In the genomic region with DNA sequence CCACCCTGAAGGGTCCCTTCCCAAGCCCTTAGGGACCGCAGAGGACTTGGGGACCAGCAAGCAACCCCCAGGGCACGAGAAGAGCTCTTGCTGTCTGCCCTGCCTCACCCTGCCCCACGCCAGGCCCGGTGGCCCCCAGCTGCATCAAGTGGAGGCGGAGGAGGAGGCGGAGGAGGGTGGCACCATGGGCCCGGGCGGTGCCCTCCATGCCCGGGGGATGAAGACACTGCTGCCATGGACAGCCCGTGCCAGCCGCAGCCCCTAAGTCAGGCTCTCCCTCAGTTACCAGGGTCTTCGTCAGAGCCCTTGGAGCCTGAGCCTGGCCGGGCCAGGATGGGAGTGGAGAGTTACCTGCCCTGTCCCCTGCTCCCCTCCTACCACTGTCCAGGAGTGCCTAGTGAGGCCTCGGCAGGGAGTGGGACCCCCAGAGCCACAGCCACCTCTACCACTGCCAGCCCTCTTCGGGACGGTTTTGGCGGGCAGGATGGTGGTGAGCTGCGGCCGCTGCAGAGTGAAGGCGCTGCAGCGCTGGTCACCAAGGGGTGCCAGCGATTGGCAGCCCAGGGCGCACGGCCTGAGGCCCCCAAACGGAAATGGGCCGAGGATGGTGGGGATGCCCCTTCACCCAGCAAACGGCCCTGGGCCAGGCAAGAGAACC, we compare ENCODE assay signal across 9 cellular contexts. TPM values are rescaled to one million over a fixed set of nuclear protein-coding genes. Genes with fewer than 3 reads are reported as not detected.
DNase-seq lines count a peak whose midpoint lies in the region; ATAC-seq and TF ChIP-seq lines count a peak whose summit lies in the region.
"Had no signal": no experiment of that assay in that cellular context is flagged by ENCODE, and none has a peak within 500 bp of the region (broad histone marks: within the 10 kb centered on the region; RNA-seq: fewer than 3 reads in every experiment).

No MANE protein-coding gene starts in this region.

- DNase-seq in activated CD8-positive, alpha-beta memory T cell treated with anti-CD3 and anti-CD28 coated beads, Interleukin-2, amount 10 ng/mL, durations not matched to agents 7 days and 5 days, result no peak
- no peak for DNase-seq in activated CD8-positive, alpha-beta memory T cell treated with anti-CD3 and anti-CD28 coated beads, Interleukin-2, amount 50 U/mL, for 4 hours
- DNase-seq in ascending aorta (ENCODE audit: low spot score in 2 of 2) (no peak), mucosa of gallbladder (ENCODE audit: low spot score) (no peak)
- DNase-seq: COR-L47 had no signal

- H3K4me1 ChIP-seq in ascending aorta, result peaks cover 40 to 54% of the 10 kb centered on the region in 2 donors
- peaks cover 32 to 65% (median 61%) of the 10 kb centered on the region in 4 donors for H3K4me1 ChIP-seq in liver (ENCODE audit: control insufficient read depth in 4 of 4, insufficient read depth in 4 of 4, low read length in 3 of 4)
- peaks cover 38% of the 10 kb centered on the region for H3K4me1 ChIP-seq in thymus (ENCODE audit: control insufficient read depth, insufficient read depth, low read length)

- peaks cover 71% of the 10 kb centered on the region for H3K4me1 Mint-ChIP-seq in activated CD8-positive, alpha-beta memory T cell treated with anti-CD3 and anti-CD28 coated beads, Interleukin-2, amount 10 ng/mL, durations not matched to agents 7 days and 5 days

- peak overlapping the region; percentile 87 for H3K27ac Mint-ChIP-seq in activated CD8-positive, alpha-beta memory T cell treated with anti-CD3 and anti-CD28 coated beads, Interleukin-2, amount 10 ng/mL, durations not matched to agents 7 days and 5 days

- CTCF ChIA-PET in activated CD8-positive, alpha-beta memory T cell treated with anti-CD3 and anti-CD28 coated beads, Interleukin-2, amount 10 ng/mL, durations not matched to agents 7 days and 5 days (lab: Charles Lee), result interaction anchor here (1.1 to 2.8 kb wide), 4 partner anchors 22 to 137 kb away, joined by 4 to 8 read pairs (median 4); partner anchors contain the start of genes COQ8B, ITPKC and RAB4B

- TF ChIP-seq CTCF in ascending aorta (IDR thresholded peaks at IDR 0.05) (no peak), liver (IDR thresholded peaks at IDR 0.05; ENCODE audit: low read depth, low read length, missing input control) (no peak)

- no peak for ATAC-seq in activated CD8-positive, alpha-beta memory T cell treated with anti-CD3 and anti-CD28 coated beads, Interleukin-2, amount 10 ng/mL, durations not matched to agents 7 days and 5 days
- no peak for ATAC-seq in GM19035 (IDR thresholded peaks at IDR 0.05; ENCODE audit: unreplicated experiment)
- no peak for ATAC-seq in HG02610 (IDR thresholded peaks at IDR 0.05; ENCODE audit: unreplicated experiment)

- H3K36me3 Mint-ChIP-seq in activated CD8-positive, alpha-beta memory T cell treated with anti-CD3 and anti-CD28 coated beads, Interleukin-2, amount 10 ng/mL, durations not matched to agents 7 days and 5 days, result peaks cover 37% of the 10 kb centered on the region

- no peaks in the 10 kb centered on the region for H3K27me3 Mint-ChIP-seq in activated CD8-positive, alpha-beta memory T cell treated with anti-CD3 and anti-CD28 coated beads, Interleukin-2, amount 10 ng/mL, durations not matched to agents 7 days and 5 days

- peak overlapping the region; percentile 95 for H3K4me3 Mint-ChIP-seq in activated CD8-positive, alpha-beta memory T cell treated with anti-CD3 and anti-CD28 coated beads, Interleukin-2, amount 10 ng/mL, durations not matched to agents 7 days and 5 days

- no peak overlapping the region for H3K9ac ChIP-seq in liver (ENCODE audit: low read depth in 1 of 2, low read length in 2 of 2)

- H3K36me3 ChIP-seq in ascending aorta, result peaks cover 8 to 12% of the 10 kb centered on the region in 2 donors
- peaks cover 0 to 5% (median 3%) of the 10 kb centered on the region in 4 donors for H3K36me3 ChIP-seq in liver (ENCODE audit: control insufficient read depth in 4 of 4, insufficient read depth in 3 of 4, low read depth in 1 of 4, low read length in 3 of 4)
- peaks cover 37% of the 10 kb centered on the region for H3K36me3 ChIP-seq in thymus (ENCODE audit: control insufficient read depth, insufficient read depth)

- H3K4me3 ChIP-seq in ascending aorta (peak overlapping the region; percentile 93 to 99), liver (ENCODE audit: low read depth in 1 of 3, low read length in 3 of 3) (peak overlapping the region; percentile 74 to 89 (median 88)), thymus (ENCODE audit: low read length) (peak overlapping the region; percentile 96)

- no peaks in the 10 kb centered on the region for H3K27me3 ChIP-seq in ascending aorta
- H3K27me3 ChIP-seq in liver (ENCODE audit: control insufficient read depth in 4 of 4, insufficient read depth in 4 of 4, low read length in 3 of 4), result no peaks in the 10 kb centered on the region
- H3K27me3 ChIP-seq in thymus (ENCODE audit: control insufficient read depth, insufficient read depth), result no peaks in the 10 kb centered on the region

- no peaks in the 10 kb centered on the region for H3K9me3 Mint-ChIP-seq in activated CD8-positive, alpha-beta memory T cell treated with anti-CD3 and anti-CD28 coated beads, Interleukin-2, amount 10 ng/mL, durations not matched to agents 7 days and 5 days (ENCODE audit: low read depth)

- peak overlapping the region; percentile 90 to 95 for H3K27ac ChIP-seq in ascending aorta
- peak overlapping the region; percentile 62 to 89 for H3K27ac ChIP-seq in liver (ENCODE audit: low read depth in 1 of 2, low read length in 2 of 2)
- H3K27ac ChIP-seq in thymus (ENCODE audit: low read depth), result no peak overlapping the region

- no peak for TF ChIP-seq RAD21 in liver (IDR thresholded peaks at IDR 0.05)

- intact Hi-C loops in ascending aorta (cut with DNase I), result no loop called here

- WGBS in liver, result 73% methylated on average over 27 of the region's 27 CpGs
- WGBS in thymus, result 92% methylated on average over 27 of the region's 27 CpGs

- no peaks in the 10 kb centered on the region for H3K9me3 ChIP-seq in ascending aorta
- no peaks in the 10 kb centered on the region for H3K9me3 ChIP-seq in liver (ENCODE audit: control insufficient read depth in 4 of 4, low read length in 3 of 4)
- H3K9me3 ChIP-seq in thymus (ENCODE audit: control insufficient read depth), result no peaks in the 10 kb centered on the region

TF ChIP-seq in liver, 16 proteins besides CTCF, POLR2A, EP300 and RAD21:
- TF ChIP-seq SP1 (IDR thresholded peaks at IDR 0.05) (no peak), FOXA2 (IDR thresholded peaks at IDR 0.05) (no peak)

RNA-seq across cellular contexts. Expression of gene EGLN2, which starts 1.5 kb away (rescaled TPM):
- 100 to 1,000 TPM; 101 to 105 TPM for total RNA-seq in activated CD8-positive, alpha-beta memory T cell treated with anti-CD3 and anti-CD28 coated beads, Interleukin-2, amount 10 ng/mL, durations not matched to agents 7 days and 5 days
- 149 TPM for total RNA-seq in ascending aorta
- total RNA-seq in liver, result 10 to 100 TPM; 34.8 to 56.3 TPM
- 10 to 100 TPM; 45.2 to 50.2 TPM for polyA plus RNA-seq in liver
- polyA plus RNA-seq in thymus, result 90.3 TPM
- total RNA-seq in mucosa of gallbladder, result 114 TPM

RNA-seq across cellular contexts. Expression of gene RAB4B, which starts 22.4 kb away (rescaled TPM):
- total RNA-seq in activated CD8-positive, alpha-beta memory T cell treated with anti-CD3 and anti-CD28 coated beads, Interleukin-2, amount 10 ng/mL, durations not matched to agents 7 days and 5 days, result 10 to 100 TPM; 36.2 to 56.7 TPM
- total RNA-seq in ascending aorta (56.8 TPM), liver (1 to 10 TPM; 5.5 to 9.0 TPM), mucosa of gallbladder (54.4 TPM)
- polyA plus RNA-seq in liver (10 to 100 TPM; 16.8 to 16.9 TPM), thymus (86.7 TPM)

RNA-seq across cellular contexts. Expression of gene MIA, which starts 25.1 kb away (rescaled TPM):
- total RNA-seq in activated CD8-positive, alpha-beta memory T cell treated with anti-CD3 and anti-CD28 coated beads, Interleukin-2, amount 10 ng/mL, durations not matched to agents 7 days and 5 days, result not detected
- total RNA-seq in ascending aorta, result not detected
- total RNA-seq in liver, result under 1 TPM in 1 of 2 donors, not detected in 1; 0.42 TPM
- polyA plus RNA-seq in liver, result under 1 TPM in 1 of 2 donors, not detected in 1; 0.44 TPM
- 38.7 TPM for polyA plus RNA-seq in thymus
- 4.5 TPM for total RNA-seq in mucosa of gallbladder

RNA-seq across cellular contexts. Expression of gene SNRPA, which starts 49.5 kb away (rescaled TPM):
- total RNA-seq in activated CD8-positive, alpha-beta memory T cell treated with anti-CD3 and anti-CD28 coated beads, Interleukin-2, amount 10 ng/mL, durations not matched to agents 7 days and 5 days, result 100 to 1,000 TPM; 176 to 193 TPM
- 154 TPM for total RNA-seq in ascending aorta
- total RNA-seq in liver, result 10 to 100 TPM; 11.8 to 27.1 TPM
- polyA plus RNA-seq in liver, result 10 to 100 TPM; 12.4 to 21.6 TPM
- 58.4 TPM for polyA plus RNA-seq in thymus
- 58.1 TPM for total RNA-seq in mucosa of gallbladder

RNA-seq across cellular contexts. Expression of gene CYP2A6, which starts 49.8 kb away (rescaled TPM):
- total RNA-seq in activated CD8-positive, alpha-beta memory T cell treated with anti-CD3 and anti-CD28 coated beads, Interleukin-2, amount 10 ng/mL, durations not matched to agents 7 days and 5 days, result not detected
- total RNA-seq in ascending aorta (not detected), liver (10 to 100 TPM in 1 of 2 donors, under 1 TPM in 1; 0.09 to 56.1 TPM), mucosa of gallbladder (1.9 TPM)
- polyA plus RNA-seq in liver (1,000 to 10,000 TPM in 1 of 2 donors, 10 to 100 TPM in 1; 63.1 to 1,020 TPM), thymus (0.16 TPM)
